Comparison of ENCODE assay signal across 10 cellular contexts in genomic region chrX:21996872-21997271, GRCh38. TPM values are rescaled to one million over a fixed set of nuclear protein-coding genes. Genes with fewer than 3 reads are reported as not detected.
A peak's percentile ranks its signal among the peaks of the same experiment; 100 is the strongest.
DNase-seq lines count a peak whose midpoint lies in the region; ATAC-seq and TF ChIP-seq lines count a peak whose summit lies in the region.
"Had no signal": no experiment of that assay in that cellular context is flagged by ENCODE, and none has a peak within 500 bp of the region (broad histone marks: within the 10 kb centered on the region; RNA-seq: fewer than 3 reads in every experiment).

No MANE protein-coding gene starts in this region.

- no peaks in the 10 kb centered on the region for H3K27me3 ChIP-seq in CD8-positive, alpha-beta memory T cell (ENCODE audit: insufficient read depth, low read length, poor library complexity, severe bottlenecking)

- H3K9me3 ChIP-seq in CD8-positive, alpha-beta memory T cell (ENCODE audit: low read length), result no peaks in the 10 kb centered on the region

- intact Hi-C loops in sciatic nerve (cut with DNase I), result no loop called here

- no peaks in the 10 kb centered on the region for H3K9me3 Mint-ChIP-seq in CD8-positive, alpha-beta memory T cell

- peaks cover 5 to 18% (median 5%) of the 10 kb centered on the region in 3 donors for H3K4me1 Mint-ChIP-seq in CD8-positive, alpha-beta memory T cell

- ATAC-seq in esophagus mucosa, result peak; percentile 64
- ATAC-seq in sciatic nerve, result peak; percentile 79
- ATAC-seq in HG02852 (IDR thresholded peaks at IDR 0.05; ENCODE audit: unreplicated experiment), result no peak

- H3K27ac Mint-ChIP-seq in CD8-positive, alpha-beta memory T cell, result peak overlapping the region in 1 of 8 donors; percentile 22

- no peak overlapping the region for H3K4me3 ChIP-seq in CD8-positive, alpha-beta memory T cell (ENCODE audit: low read length)
- H3K4me3 ChIP-seq: skin epidermis had no signal

- H3K36me3 Mint-ChIP-seq in CD8-positive, alpha-beta memory T cell, result peaks cover 0 to 34% (median 2%) of the 10 kb centered on the region in 3 donors

- H3K27me3 Mint-ChIP-seq in CD8-positive, alpha-beta memory T cell, result no peaks in the 10 kb centered on the region

- H3K27ac ChIP-seq in RWPE1, result peak overlapping the region; percentile 59
- H3K27ac ChIP-seq in CD8-positive, alpha-beta memory T cell (ENCODE audit: low read depth, low read length), result no peak overlapping the region

- CTCF ChIA-PET in RWPE1 (lab: Yijun Ruan, JAX), result no interaction called here
- CTCF ChIA-PET in CD8-positive, alpha-beta memory T cell (lab: Charles Lee), result no interaction called here

- no peaks in the 10 kb centered on the region for H3K36me3 ChIP-seq in CD8-positive, alpha-beta memory T cell (ENCODE audit: insufficient read depth, low read length)

- no peaks in the 10 kb centered on the region for H3K4me1 ChIP-seq in CD8-positive, alpha-beta memory T cell (ENCODE audit: insufficient read depth, low read length)

- no peak for TF ChIP-seq CTCF in RWPE1 (conservative IDR thresholded peaks at IDR 0.05; ENCODE audit: low read depth)

- no peak overlapping the region for H3K4me3 Mint-ChIP-seq in CD8-positive, alpha-beta memory T cell

- DNase-seq in SIG-M5 treated with dmso at 0.1 percent for 504 hours (lab: John Stamatoyannopoulos, UW; ENCODE audit: unreplicated experiment) (peak; percentile 82), SIG-M5 (lab: John Stamatoyannopoulos, UW) (no peak), RWPE1 (ENCODE audit: low spot score) (peak; percentile 36), sciatic nerve (ENCODE audit: low spot score) (no peak), RPMI8226 (no peak)
- no peak for DNase-seq in CD8-positive, alpha-beta memory T cell
- DNase-seq: trophoblast cell had no signal

- POLR2A ChIA-PET in RWPE1 (lab: Yijun Ruan, JAX; ENCODE audit: low non-redundant PET), result no interaction called here
- POLR2A ChIA-PET in CD8-positive, alpha-beta memory T cell (lab: Charles Lee), result no interaction called here

RNA-seq across cellular contexts. Expression of gene PHEX, which starts 35.3 kb away (rescaled TPM):
- 0.36 TPM for total RNA-seq in esophagus mucosa
- total RNA-seq in sciatic nerve, result 0.09 TPM
- total RNA-seq in CD8-positive, alpha-beta memory T cell, result 10 to 100 TPM; 20.1 to 20.8 TPM
- 0.36 TPM for polyA plus RNA-seq in CD8-positive, alpha-beta memory T cell

RNA-seq across cellular contexts. Expression of gene SMS, which starts 56.4 kb away (rescaled TPM):
- 29.7 TPM for total RNA-seq in esophagus mucosa
- 40.0 TPM for total RNA-seq in sciatic nerve
- 100 to 1,000 TPM; 131 to 134 TPM for total RNA-seq in CD8-positive, alpha-beta memory T cell
- 69.3 TPM for polyA plus RNA-seq in CD8-positive, alpha-beta memory T cell

Comparison
In these comparisons a context has a peak if more than half of its experiments do, and no peak if none do; other contexts are left out.
1. DNase-seq: peak in SIG-M5 treated with dmso at 0.1 percent for 504 hours (single experiment) and RWPE1 (single experiment); none in SIG-M5 (single experiment), sciatic nerve (single experiment), RPMI8226 (single experiment) and CD8-positive, alpha-beta memory T cell (0 of 5).
2. RNA of gene PHEX, which starts 35.3 kb away (total RNA-seq): 20.1 to 20.8 TPM in CD8-positive, alpha-beta memory T cell; 0.36 TPM in esophagus mucosa (single experiment) and 0.09 TPM in sciatic nerve (single experiment); every median in the first group is over 10 times any median in the second.